1 cellular context compared by ENCODE assay signal in the genomic region with DNA sequence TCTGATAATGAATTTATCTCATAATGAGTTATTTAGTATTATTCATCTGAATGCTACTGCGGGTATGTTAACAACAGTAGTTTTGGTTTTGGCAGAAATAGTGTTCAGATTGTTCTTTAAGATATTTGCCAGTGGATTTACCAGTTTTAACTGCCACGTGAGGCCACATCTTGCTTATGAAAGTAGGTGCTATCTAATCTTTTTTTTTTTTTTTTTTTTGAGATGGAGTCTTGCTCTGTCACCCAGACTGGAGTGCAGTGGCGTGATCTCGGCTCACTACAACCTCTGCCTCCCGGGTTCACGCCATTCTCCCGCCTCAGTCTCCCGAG.
TF ChIP-seq lines count a peak whose summit lies in the region.

No MANE protein-coding gene starts in this region.

TF ChIP-seq in HEK293, 187 proteins besides CTCF, POLR2A, EP300 and RAD21 (continued from another document):
- TF ChIP-seq, protein P1, sequence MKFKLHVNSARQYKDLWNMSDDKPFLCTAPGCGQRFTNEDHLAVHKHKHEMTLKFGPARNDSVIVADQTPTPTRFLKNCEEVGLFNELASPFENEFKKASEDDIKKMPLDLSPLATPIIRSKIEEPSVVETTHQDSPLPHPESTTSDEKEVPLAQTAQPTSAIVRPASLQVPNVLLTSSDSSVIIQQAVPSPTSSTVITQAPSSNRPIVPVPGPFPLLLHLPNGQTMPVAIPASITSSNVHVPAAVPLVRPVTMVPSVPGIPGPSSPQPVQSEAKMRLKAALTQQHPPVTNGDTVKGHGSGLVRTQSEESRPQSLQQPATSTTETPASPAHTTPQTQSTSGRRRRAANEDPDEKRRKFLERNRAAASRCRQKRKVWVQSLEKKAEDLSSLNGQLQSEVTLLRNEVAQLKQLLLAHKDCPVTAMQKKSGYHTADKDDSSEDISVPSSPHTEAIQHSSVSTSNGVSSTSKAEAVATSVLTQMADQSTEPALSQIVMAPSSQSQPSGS (tag by site-specific recombination; IDR thresholded peaks at IDR 0.05; ENCODE audit: low read depth) = 0 out of 2 replicates have a peak, but pooled peaks have one; percentile 0
- TF ChIP-seq, protein P2, sequence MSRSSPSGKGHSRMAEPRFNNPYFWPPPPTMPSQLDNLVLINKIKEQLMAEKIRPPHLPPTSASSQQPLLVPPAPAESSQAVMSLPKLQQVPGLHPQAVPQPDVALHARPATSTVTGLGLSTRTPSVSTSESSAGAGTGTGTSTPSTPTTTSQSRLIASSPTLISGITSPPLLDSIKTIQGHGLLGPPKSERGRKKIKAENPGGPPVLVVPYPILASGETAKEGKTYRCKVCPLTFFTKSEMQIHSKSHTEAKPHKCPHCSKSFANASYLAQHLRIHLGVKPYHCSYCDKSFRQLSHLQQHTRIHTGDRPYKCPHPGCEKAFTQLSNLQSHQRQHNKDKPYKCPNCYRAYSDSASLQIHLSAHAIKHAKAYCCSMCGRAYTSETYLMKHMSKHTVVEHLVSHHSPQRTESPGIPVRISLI (tag by site-specific recombination; IDR thresholded peaks at IDR 0.05) = peak; percentile 79; the same call in 1 of the 2 replicates
- peak; percentile 10; the same call in 1 of the 2 replicates for TF ChIP-seq ZNF24 (tag by site-specific recombination; IDR thresholded peaks at IDR 0.05)
